ENCODE assay signal across 1 cellular context in the genomic region with DNA sequence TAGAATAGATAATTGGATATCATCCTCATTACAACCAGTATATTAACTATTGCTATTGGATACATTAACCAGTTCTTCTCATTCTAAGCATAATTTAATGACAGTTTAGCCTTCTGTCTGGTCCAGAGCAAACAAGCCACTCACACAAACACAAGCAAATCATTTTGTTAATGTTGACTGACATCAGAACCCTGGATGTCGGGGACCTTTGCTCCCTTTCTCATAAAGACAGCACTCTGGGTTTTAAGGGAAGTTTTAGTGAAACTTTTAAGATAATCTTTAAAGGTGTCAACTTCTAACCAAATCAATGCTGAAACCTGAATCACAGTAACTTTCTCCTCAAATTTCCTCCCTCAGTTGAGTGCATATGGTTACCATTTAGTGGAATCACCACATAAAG.
TF ChIP-seq lines count a peak whose summit lies in the region.

No MANE protein-coding gene starts in this region.

TF ChIP-seq in HepG2, 621 proteins besides CTCF, POLR2A, EP300 and RAD21 (continued from another document):
- TF ChIP-seq, protein P1, sequence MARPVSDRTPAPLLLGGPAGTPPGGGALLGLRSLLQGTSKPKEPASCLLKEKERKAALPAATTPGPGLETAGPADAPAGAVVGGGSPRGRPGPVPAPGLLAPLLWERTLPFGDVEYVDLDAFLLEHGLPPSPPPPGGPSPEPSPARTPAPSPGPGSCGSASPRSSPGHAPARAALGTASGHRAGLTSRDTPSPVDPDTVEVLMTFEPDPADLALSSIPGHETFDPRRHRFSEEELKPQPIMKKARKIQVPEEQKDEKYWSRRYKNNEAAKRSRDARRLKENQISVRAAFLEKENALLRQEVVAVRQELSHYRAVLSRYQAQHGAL (CRISPR knock-in tag; IDR thresholded peaks at IDR 0.05; ENCODE audit: not compliant biosample characterization): no peak
- TF ChIP-seq HNF4G (IDR thresholded peaks at IDR 0.05; ENCODE audit: borderline replicate concordance, low read depth, low read length) (0 out of 2 replicates have a peak, but pooled peaks have one; percentile 10), HNF4G (CRISPR knock-in tag; IDR thresholded peaks at IDR 0.05; ENCODE audit: borderline replicate concordance, low read depth) (no peak), ZNF878 (CRISPR knock-in tag; IDR thresholded peaks at IDR 0.05) (no peak), ZNF839 (CRISPR knock-in tag; IDR thresholded peaks at IDR 0.05; ENCODE audit: borderline replicate concordance) (no peak), ZNF235 (CRISPR knock-in tag; IDR thresholded peaks at IDR 0.05; ENCODE audit: borderline replicate concordance) (no peak), ARNTL (CRISPR knock-in tag; IDR thresholded peaks at IDR 0.05) (no peak), ZSCAN12 (CRISPR knock-in tag; IDR thresholded peaks at IDR 0.05) (no peak), IKZF4 (CRISPR knock-in tag; IDR thresholded peaks at IDR 0.05; ENCODE audit: borderline replicate concordance, low read depth, not compliant biosample characterization) (no peak), ZNF777 (CRISPR knock-in tag; IDR thresholded peaks at IDR 0.05) (no peak), TBL1XR1 (IDR thresholded peaks at IDR 0.05; ENCODE audit: borderline replicate concordance, low read length, partially characterized antibody) (no peak), AGO1 (IDR thresholded peaks at IDR 0.05; ENCODE audit: low read depth, low read length, poor library complexity, severe bottlenecking) (no peak), ZNF660 (CRISPR knock-in tag; IDR thresholded peaks at IDR 0.05; ENCODE audit: borderline replicate concordance, low read depth) (no peak), TBX2 (CRISPR knock-in tag; IDR thresholded peaks at IDR 0.05; ENCODE audit: borderline replicate concordance) (no peak), MTF1 (CRISPR knock-in tag; IDR thresholded peaks at IDR 0.05) (no peak), PAX8 (CRISPR knock-in tag; IDR thresholded peaks at IDR 0.05; ENCODE audit: borderline replicate concordance) (no peak), ZNF781 (CRISPR knock-in tag; IDR thresholded peaks at IDR 0.05; ENCODE audit: borderline replicate concordance, not compliant biosample characterization) (no peak), SIN3A (IDR thresholded peaks at IDR 0.05; ENCODE audit: borderline replicate concordance, low read depth, low read length) (no peak), ZNF782 (CRISPR knock-in tag; IDR thresholded peaks at IDR 0.05; ENCODE audit: borderline replicate concordance) (no peak), SUZ12 (IDR thresholded peaks at IDR 0.05; ENCODE audit: low read depth, low read length) (no peak), ZNF225 (CRISPR knock-in tag; IDR thresholded peaks at IDR 0.05) (no peak), HMGA1 (CRISPR knock-in tag; conservative IDR thresholded peaks at IDR 0.05) (no peak), GATAD2A (CRISPR knock-in tag; IDR thresholded peaks at IDR 0.05) (0 out of 2 replicates have a peak, but pooled peaks have one; percentile 14), PHF8 (CRISPR knock-in tag; IDR thresholded peaks at IDR 0.05) (no peak), ZNF557 (CRISPR knock-in tag; IDR thresholded peaks at IDR 0.05) (no peak), ZNF589 (CRISPR knock-in tag; conservative IDR thresholded peaks at IDR 0.05) (no peak), NRL (CRISPR knock-in tag; IDR thresholded peaks at IDR 0.05; ENCODE audit: borderline replicate concordance) (no peak), NFIB (CRISPR knock-in tag; IDR thresholded peaks at IDR 0.05; ENCODE audit: borderline replicate concordance) (no peak), NCOA1 (CRISPR knock-in tag; IDR thresholded peaks at IDR 0.05) (no peak), PAWR (CRISPR knock-in tag; IDR thresholded peaks at IDR 0.05; ENCODE audit: borderline replicate concordance) (no peak), TBP (CRISPR knock-in tag; IDR thresholded peaks at IDR 0.05) (no peak), ZNF766 (CRISPR knock-in tag; IDR thresholded peaks at IDR 0.05; ENCODE audit: borderline replicate concordance) (no peak)
- TF ChIP-seq, protein P2, sequence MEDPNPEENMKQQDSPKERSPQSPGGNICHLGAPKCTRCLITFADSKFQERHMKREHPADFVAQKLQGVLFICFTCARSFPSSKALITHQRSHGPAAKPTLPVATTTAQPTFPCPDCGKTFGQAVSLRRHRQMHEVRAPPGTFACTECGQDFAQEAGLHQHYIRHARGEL (CRISPR knock-in tag; IDR thresholded peaks at IDR 0.05): no peak
- TF ChIP-seq, protein P3, sequence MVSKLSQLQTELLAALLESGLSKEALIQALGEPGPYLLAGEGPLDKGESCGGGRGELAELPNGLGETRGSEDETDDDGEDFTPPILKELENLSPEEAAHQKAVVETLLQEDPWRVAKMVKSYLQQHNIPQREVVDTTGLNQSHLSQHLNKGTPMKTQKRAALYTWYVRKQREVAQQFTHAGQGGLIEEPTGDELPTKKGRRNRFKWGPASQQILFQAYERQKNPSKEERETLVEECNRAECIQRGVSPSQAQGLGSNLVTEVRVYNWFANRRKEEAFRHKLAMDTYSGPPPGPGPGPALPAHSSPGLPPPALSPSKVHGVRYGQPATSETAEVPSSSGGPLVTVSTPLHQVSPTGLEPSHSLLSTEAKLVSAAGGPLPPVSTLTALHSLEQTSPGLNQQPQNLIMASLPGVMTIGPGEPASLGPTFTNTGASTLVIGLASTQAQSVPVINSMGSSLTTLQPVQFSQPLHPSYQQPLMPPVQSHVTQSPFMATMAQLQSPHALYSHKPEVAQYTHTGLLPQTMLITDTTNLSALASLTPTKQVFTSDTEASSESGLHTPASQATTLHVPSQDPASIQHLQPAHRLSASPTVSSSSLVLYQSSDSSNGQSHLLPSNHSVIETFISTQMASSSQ (IDR thresholded peaks at IDR 0.05; ENCODE audit: low read depth): no peak
- TF ChIP-seq, protein P3 (CRISPR knock-in tag; IDR thresholded peaks at IDR 0.05; ENCODE audit: borderline replicate concordance): no peak
- TF ChIP-seq, protein P4, sequence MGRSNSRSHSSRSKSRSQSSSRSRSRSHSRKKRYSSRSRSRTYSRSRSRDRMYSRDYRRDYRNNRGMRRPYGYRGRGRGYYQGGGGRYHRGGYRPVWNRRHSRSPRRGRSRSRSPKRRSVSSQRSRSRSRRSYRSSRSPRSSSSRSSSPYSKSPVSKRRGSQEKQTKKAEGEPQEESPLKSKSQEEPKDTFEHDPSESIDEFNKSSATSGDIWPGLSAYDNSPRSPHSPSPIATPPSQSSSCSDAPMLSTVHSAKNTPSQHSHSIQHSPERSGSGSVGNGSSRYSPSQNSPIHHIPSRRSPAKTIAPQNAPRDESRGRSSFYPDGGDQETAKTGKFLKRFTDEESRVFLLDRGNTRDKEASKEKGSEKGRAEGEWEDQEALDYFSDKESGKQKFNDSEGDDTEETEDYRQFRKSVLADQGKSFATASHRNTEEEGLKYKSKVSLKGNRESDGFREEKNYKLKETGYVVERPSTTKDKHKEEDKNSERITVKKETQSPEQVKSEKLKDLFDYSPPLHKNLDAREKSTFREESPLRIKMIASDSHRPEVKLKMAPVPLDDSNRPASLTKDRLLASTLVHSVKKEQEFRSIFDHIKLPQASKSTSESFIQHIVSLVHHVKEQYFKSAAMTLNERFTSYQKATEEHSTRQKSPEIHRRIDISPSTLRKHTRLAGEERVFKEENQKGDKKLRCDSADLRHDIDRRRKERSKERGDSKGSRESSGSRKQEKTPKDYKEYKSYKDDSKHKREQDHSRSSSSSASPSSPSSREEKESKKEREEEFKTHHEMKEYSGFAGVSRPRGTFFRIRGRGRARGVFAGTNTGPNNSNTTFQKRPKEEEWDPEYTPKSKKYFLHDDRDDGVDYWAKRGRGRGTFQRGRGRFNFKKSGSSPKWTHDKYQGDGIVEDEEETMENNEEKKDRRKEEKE (IDR thresholded peaks at IDR 0.05): no peak
- TF ChIP-seq, protein P5, sequence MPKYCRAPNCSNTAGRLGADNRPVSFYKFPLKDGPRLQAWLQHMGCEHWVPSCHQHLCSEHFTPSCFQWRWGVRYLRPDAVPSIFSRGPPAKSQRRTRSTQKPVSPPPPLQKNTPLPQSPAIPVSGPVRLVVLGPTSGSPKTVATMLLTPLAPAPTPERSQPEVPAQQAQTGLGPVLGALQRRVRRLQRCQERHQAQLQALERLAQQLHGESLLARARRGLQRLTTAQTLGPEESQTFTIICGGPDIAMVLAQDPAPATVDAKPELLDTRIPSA (CRISPR knock-in tag; IDR thresholded peaks at IDR 0.05; ENCODE audit: borderline replicate concordance): no peak
- TF ChIP-seq, protein P6, sequence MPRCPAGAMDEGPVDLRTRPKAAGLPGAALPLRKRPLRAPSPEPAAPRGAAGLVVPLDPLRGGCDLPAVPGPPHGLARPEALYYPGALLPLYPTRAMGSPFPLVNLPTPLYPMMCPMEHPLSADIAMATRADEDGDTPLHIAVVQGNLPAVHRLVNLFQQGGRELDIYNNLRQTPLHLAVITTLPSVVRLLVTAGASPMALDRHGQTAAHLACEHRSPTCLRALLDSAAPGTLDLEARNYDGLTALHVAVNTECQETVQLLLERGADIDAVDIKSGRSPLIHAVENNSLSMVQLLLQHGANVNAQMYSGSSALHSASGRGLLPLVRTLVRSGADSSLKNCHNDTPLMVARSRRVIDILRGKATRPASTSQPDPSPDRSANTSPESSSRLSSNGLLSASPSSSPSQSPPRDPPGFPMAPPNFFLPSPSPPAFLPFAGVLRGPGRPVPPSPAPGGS (CRISPR knock-in tag; IDR thresholded peaks at IDR 0.05): no peak
- TF ChIP-seq, protein P7, sequence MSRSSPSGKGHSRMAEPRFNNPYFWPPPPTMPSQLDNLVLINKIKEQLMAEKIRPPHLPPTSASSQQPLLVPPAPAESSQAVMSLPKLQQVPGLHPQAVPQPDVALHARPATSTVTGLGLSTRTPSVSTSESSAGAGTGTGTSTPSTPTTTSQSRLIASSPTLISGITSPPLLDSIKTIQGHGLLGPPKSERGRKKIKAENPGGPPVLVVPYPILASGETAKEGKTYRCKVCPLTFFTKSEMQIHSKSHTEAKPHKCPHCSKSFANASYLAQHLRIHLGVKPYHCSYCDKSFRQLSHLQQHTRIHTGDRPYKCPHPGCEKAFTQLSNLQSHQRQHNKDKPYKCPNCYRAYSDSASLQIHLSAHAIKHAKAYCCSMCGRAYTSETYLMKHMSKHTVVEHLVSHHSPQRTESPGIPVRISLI (CRISPR knock-in tag; IDR thresholded peaks at IDR 0.05; ENCODE audit: borderline replicate concordance): no peak
- TF ChIP-seq, protein P8, sequence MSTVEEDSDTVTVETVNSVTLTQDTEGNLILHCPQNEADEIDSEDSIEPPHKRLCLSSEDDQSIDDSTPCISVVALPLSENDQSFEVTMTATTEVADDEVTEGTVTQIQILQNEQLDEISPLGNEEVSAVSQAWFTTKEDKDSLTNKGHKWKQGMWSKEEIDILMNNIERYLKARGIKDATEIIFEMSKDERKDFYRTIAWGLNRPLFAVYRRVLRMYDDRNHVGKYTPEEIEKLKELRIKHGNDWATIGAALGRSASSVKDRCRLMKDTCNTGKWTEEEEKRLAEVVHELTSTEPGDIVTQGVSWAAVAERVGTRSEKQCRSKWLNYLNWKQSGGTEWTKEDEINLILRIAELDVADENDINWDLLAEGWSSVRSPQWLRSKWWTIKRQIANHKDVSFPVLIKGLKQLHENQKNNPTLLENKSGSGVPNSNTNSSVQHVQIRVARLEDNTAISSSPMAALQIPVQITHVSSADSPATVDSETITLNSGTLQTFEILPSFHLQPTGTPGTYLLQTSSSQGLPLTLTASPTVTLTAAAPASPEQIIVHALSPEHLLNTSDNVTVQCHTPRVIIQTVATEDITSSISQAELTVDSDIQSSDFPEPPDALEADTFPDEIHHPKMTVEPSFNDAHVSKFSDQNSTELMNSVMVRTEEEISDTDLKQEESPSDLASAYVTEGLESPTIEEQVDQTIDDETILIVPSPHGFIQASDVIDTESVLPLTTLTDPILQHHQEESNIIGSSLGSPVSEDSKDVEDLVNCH (CRISPR knock-in tag; IDR thresholded peaks at IDR 0.05): 0 out of 2 replicates have a peak, but pooled peaks have one; percentile 33
TF ChIP-seq in HepG2: peak in this region for 14.
